ENCODE assay signal across 17 cellular contexts in genomic region chr6:159541296-159541695, GRCh38.
DNase-seq lines count a peak whose midpoint lies in the region; ATAC-seq and TF ChIP-seq lines count a peak whose summit lies in the region.
"Had no signal": no experiment of that assay in that cellular context is flagged by ENCODE, and none has a peak within 500 bp of the region (broad histone marks: within the 10 kb centered on the region; RNA-seq: fewer than 3 reads in every experiment).

No MANE protein-coding gene starts in this region.

- no peaks in the 10 kb centered on the region for H3K4me1 ChIP-seq in transverse colon
- H3K4me1 ChIP-seq: BLaER1, Caco-2 had no signal

- ATAC-seq in GM18861 (IDR thresholded peaks at IDR 0.05; ENCODE audit: unreplicated experiment), result no peak
- ATAC-seq: CD8-positive, alpha-beta T cell; GM12878 had no signal

- WGBS in transverse colon (ENCODE audit: low coverage in 1 of 2), 2 donors, result 60 to 62% methylated on average over 1 to 2 of the region's 2 CpGs

- no peaks in the 10 kb centered on the region for H3K27me3 ChIP-seq in transverse colon
- H3K27me3 ChIP-seq: BLaER1 had no signal

- DNase-seq in NCI-H2171 treated with DMSO at 0.1 percent for 48 hours (lab: John Stamatoyannopoulos, UW) (peak; percentile 66), NCI-H2171 (lab: John Stamatoyannopoulos, UW) (no peak), NCI-H82 (lab: John Stamatoyannopoulos, UW) (peak; percentile 64), pons (ENCODE audit: low spot score) (peak; percentile 1), transverse colon (no peak)
- DNase-seq: Caco-2; CD4-positive, CD25-positive, alpha-beta regulatory T cell; CD8-positive, alpha-beta T cell; DMS79; EL; GDM1; H7 had no signal

- H3K9me3 ChIP-seq in transverse colon, result no peaks in the 10 kb centered on the region
- H3K9me3 ChIP-seq: BLaER1, Caco-2 had no signal

- no peak for TF ChIP-seq CTCF in transverse colon (IDR thresholded peaks at IDR 0.05)

- TF ChIP-seq POLR2A in transverse colon (IDR thresholded peaks at IDR 0.05), result no peak

- intact Hi-C loops in transverse colon (cut with DNase I; ENCODE audit: low total_unique reads), result no loop called here

- no peak overlapping the region for H3K27ac ChIP-seq in transverse colon
- H3K27ac ChIP-seq: 22Rv1, BLaER1, C4-2B had no signal

- in situ Hi-C loops in transverse colon (cut with MboI; ENCODE audit: low pct_ligation_motif_present in 1 of 4, low pct_unique_long_range_greater_than_20kb in 1 of 4, low sequenced_read_pairs in 3 of 4), result no loop called here

- no peaks in the 10 kb centered on the region for H3K36me3 ChIP-seq in transverse colon
- H3K36me3 ChIP-seq: BLaER1 had no signal

- no peak for TF ChIP-seq EP300 in transverse colon (IDR thresholded peaks at IDR 0.05; ENCODE audit: low read depth)

- no peak overlapping the region for H3K4me3 ChIP-seq in transverse colon
- H3K4me3 ChIP-seq: BLaER1, GM12878 had no signal

Comparison
In these comparisons a context has a peak if more than half of its experiments do, and no peak if none do; other contexts are left out.
1. DNase-seq: peak in NCI-H2171 treated with DMSO at 0.1 percent for 48 hours (single experiment), NCI-H82 (single experiment) and pons (single experiment); none in NCI-H2171 (single experiment) and transverse colon (single experiment).